1 cellular context compared by ENCODE assay signal in the genomic region with DNA sequence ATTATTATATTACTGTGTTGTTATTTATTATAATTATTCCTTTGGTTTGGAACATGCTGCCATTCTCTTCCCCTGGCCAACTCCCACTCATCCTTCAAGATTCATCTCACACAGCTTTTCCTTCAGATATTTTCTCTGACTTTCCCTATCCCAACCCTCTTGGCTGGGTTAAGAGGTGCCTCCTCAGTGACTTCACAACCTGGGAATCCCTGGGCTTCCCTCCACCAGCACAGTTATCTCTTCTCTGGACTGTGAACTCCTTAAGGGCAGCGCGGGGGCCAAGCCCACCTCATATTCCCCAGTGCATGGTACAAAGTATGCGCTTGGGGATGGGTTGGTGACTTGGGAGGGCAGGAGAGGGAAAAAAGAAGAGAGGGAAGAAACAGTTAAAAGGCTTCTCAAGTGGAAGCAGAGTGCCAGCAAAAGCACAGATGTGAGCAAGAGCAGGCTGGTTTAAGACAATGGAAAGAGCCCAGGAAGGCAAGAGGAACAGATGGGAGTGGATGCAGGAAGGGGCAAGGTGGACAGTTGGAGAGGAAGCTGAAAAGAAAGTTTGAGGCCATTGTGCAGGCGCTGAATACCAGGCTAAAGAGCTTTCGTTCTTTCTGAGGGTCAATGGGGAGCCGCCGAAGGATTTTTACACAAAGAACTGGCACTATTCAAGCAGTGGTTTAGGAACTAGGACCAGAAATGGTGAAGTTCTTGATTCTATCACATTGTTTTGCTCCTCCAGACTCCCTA.
TF ChIP-seq lines count a peak whose summit lies in the region.

No MANE protein-coding gene starts in this region.

TF ChIP-seq in WTC11, 78 proteins besides CTCF, POLR2A, EP300 and RAD21 (continued from another document):
- TF ChIP-seq TP53 (CRISPR knock-in tag; IDR thresholded peaks at IDR 0.05) (no peak), CDX4 (CRISPR knock-in tag; IDR thresholded peaks at IDR 0.05; ENCODE audit: borderline replicate concordance) (no peak), OVOL2 (CRISPR knock-in tag; IDR thresholded peaks at IDR 0.05; ENCODE audit: borderline replicate concordance) (no peak)
- TF ChIP-seq, protein P1, sequence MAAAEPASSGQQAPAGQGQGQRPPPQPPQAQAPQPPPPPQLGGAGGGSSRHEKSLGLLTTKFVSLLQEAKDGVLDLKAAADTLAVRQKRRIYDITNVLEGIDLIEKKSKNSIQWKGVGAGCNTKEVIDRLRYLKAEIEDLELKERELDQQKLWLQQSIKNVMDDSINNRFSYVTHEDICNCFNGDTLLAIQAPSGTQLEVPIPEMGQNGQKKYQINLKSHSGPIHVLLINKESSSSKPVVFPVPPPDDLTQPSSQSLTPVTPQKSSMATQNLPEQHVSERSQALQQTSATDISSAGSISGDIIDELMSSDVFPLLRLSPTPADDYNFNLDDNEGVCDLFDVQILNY (CRISPR knock-in tag; IDR thresholded peaks at IDR 0.05): no peak
